ENCODE assay signal across 8 cellular contexts in the genomic region with DNA sequence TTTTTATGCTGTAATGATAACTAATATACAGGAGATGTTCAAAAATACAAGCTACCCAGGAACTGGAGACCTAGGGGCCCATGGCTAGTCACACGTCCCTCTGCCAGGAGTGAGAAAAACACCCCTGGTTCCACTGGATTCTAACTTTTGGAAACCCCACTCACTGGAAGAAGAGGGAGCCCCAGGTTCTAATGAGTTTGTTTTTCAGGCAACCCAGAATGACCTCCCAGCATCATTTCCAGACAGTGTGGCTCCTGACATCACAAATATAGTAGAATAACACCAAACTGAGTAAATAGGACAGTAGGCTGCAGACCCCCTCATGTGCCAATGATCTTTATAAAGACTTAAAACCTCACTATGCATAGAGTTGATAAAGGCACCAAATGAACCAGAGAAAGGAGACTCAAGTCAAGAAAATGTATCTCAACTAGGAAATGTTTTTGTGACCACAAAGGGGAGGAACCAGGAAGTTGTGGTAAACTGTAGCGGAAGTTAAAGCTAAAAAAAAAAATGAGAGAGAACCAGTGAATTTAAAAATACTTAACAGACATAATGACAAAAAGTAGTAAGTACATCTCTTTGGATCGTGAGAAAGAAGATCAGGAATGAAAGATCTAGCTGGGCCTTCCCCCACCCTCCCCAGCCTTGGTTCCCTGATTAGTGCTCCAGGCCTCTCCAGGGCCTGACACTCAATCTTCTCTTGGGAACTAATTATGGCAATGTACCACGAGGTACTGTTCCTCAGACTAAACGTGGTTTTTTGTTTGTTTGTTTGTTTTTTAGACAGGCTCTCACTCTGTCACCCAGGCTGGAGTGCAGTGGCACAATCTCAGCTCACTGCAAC. TPM values are rescaled to one million over a fixed set of nuclear protein-coding genes. Genes with fewer than 3 reads are reported as not detected.
DNase-seq lines count a peak whose midpoint lies in the region; ATAC-seq, FAIRE-seq and TF ChIP-seq lines count a peak whose summit lies in the region.

No MANE protein-coding gene starts in this region.

- CTCF ChIA-PET in OCI-LY7 (lab: Charles Lee; ENCODE audit: unreplicated experiment): no interaction called here

- POLR2A ChIA-PET in OCI-LY7 (lab: Charles Lee): interaction anchor here (0.9 to 2.5 kb wide), 6 partner anchors 8 to 25 kb away, joined by 3 to 10 read pairs (median 3); no protein-coding TSS in a partner anchor

- H3K79me2 ChIP-seq in OCI-LY7 (ENCODE audit: insufficient read depth, low read depth, low read length): no peaks in the 10 kb centered on the region

- H4K20me1 ChIP-seq in OCI-LY7 (ENCODE audit: insufficient read depth, low read length): no peaks in the 10 kb centered on the region

- H3K36me3 ChIP-seq in OCI-LY7 (ENCODE audit: insufficient read depth, low read length) (no peaks in the 10 kb centered on the region), esophagus muscularis mucosa (no peaks in the 10 kb centered on the region)

- H3K27ac ChIP-seq in OCI-LY7 (ENCODE audit: low read depth, low read length, poor library complexity, severe bottlenecking) (peak overlapping the region; percentile 70), esophagus muscularis mucosa (replicated peaks in 1 of 4) (peak overlapping the region in 1 of 4 donors; percentile 41)

- TF ChIP-seq CTCF in AG10803 (conservative IDR thresholded peaks at IDR 0.05; ENCODE audit: low read length) (no peak), OCI-LY7 (conservative IDR thresholded peaks at IDR 0.05; ENCODE audit: low read length) (no peak), esophagus muscularis mucosa (IDR thresholded peaks at IDR 0.05) (no peak)

- TF ChIP-seq POLR2A in esophagus muscularis mucosa (IDR thresholded peaks at IDR 0.05; ENCODE audit: low read depth): no peak

- H2AFZ ChIP-seq in OCI-LY7 (ENCODE audit: low read length): peak overlapping the region; percentile 39; the same call in 1 of the 2 replicates

- H3K27me3 ChIP-seq in esophagus muscularis mucosa: peaks cover 0 to 4% (median 0%) of the 10 kb centered on the region in 4 donors

- DNase-seq in AG10803 (ENCODE audit: low read depth) (peak; percentile 42), OCI-LY7 (ENCODE audit: low spot score) (peak; percentile 76), esophagus muscularis mucosa (ENCODE audit: extremely low spot score) (peak; percentile 72), frontal cortex (ENCODE audit: low spot score in 2 of 2) (no peak), T1000 (lab: John Stamatoyannopoulos, UW) (no peak), NCI-H146 treated with DMSO at 0.1 percent for 48 hours (lab: John Stamatoyannopoulos, UW; ENCODE audit: unreplicated experiment) (no peak)
- DNase-seq in stimulated activated CD8-positive, alpha-beta memory T cell treated with anti-CD3 and anti-CD28 coated beads, Interleukin-4, amount 100 ng/mL, for 48 hours: no peak

- no peak for FAIRE-seq in frontal cortex (lab: Jason Lieb, UNC)

- 29% methylated on average over 5 of the region's 5 CpGs for WGBS in esophagus muscularis mucosa

- H3K9me2 ChIP-seq in OCI-LY7 (ENCODE audit: insufficient read depth, low read length): no peaks in the 10 kb centered on the region

- TF ChIP-seq EP300 in esophagus muscularis mucosa (IDR thresholded peaks at IDR 0.05): no peak

- intact Hi-C loops in OCI-LY7 (cut with micrococcal nuclease; ENCODE audit: unreplicated experiment): loop anchor here (2.0 kb wide), 1 partner anchor 20 kb away; a partner anchor contains a TSS
- intact Hi-C loops in esophagus muscularis mucosa (cut with DNase I): no loop called here

- no peaks in the 10 kb centered on the region for H3K9me3 ChIP-seq in OCI-LY7 (ENCODE audit: low read length)
- H3K9me3 ChIP-seq in esophagus muscularis mucosa: no peaks in the 10 kb centered on the region

- H3K4me3 ChIP-seq in AG10803 (ENCODE audit: low read length): no peak overlapping the region
- peak overlapping the region; percentile 52 for H3K4me3 ChIP-seq in OCI-LY7 (ENCODE audit: low read depth, low read length, poor library complexity, severe bottlenecking)
- H3K4me3 ChIP-seq in esophagus muscularis mucosa: no peak overlapping the region

- TSS peak; percentile 92 for BruUV-seq in OCI-LY7 (replicated peaks; lab: Mats Ljungman, UMichigan)

- H3K4me2 ChIP-seq in OCI-LY7 (ENCODE audit: low read length): peak overlapping the region; percentile 84

- H3K4me1 ChIP-seq in OCI-LY7 (ENCODE audit: insufficient read depth, low read length, poor library complexity, severe bottlenecking) (peaks cover 30% of the 10 kb centered on the region), esophagus muscularis mucosa (peaks cover 0 to 4% (median 0%) of the 10 kb centered on the region in 4 donors)

- ATAC-seq in GM19467 (IDR thresholded peaks at IDR 0.05; ENCODE audit: unreplicated experiment): peak; percentile 34

RNA-seq across cellular contexts. Expression of a gene that starts 19.8 kb away (rescaled TPM):
- 131 and 156 TPM in 2 replicates for total RNA-seq in OCI-LY7 (2014; rRNA removed; shearing (Covaris generic))
- total RNA-seq in OCI-LY7 (2022) (123 and 151 TPM in 2 replicates), esophagus muscularis mucosa (100 to 1,000 TPM; 294 to 649 (median 523) TPM), frontal cortex (25.7 TPM)

RNA-seq across cellular contexts. Expression of a gene that starts 47.2 kb away (rescaled TPM):
- 51.2 and 66.4 TPM in 2 replicates for total RNA-seq in OCI-LY7 (2014; rRNA removed; shearing (Covaris generic))
- total RNA-seq in OCI-LY7 (2022): 114 and 116 TPM in 2 replicates
- 10 to 100 TPM; 30.3 to 53.5 (median 36.1) TPM for total RNA-seq in esophagus muscularis mucosa
- 28.1 TPM for total RNA-seq in frontal cortex

RNA-seq across cellular contexts. Expression of a gene that starts 48.0 kb away (rescaled TPM):
- 16.7 and 25.2 TPM in 2 replicates for total RNA-seq in OCI-LY7 (2014; rRNA removed; shearing (Covaris generic))
- total RNA-seq in OCI-LY7 (2022) (34.9 and 36.3 TPM in 2 replicates), esophagus muscularis mucosa (10 to 100 TPM in 1 of 4 donors, 1 to 10 TPM in 3; 3.8 to 10.6 (median 4.5) TPM), frontal cortex (12.2 TPM)

Comparison
In these comparisons a context has a peak if more than half of its experiments do, and no peak if none do; other contexts are left out.
1. DNase-seq: peak in AG10803 (single experiment), OCI-LY7 (single experiment) and esophagus muscularis mucosa (single experiment); none in frontal cortex (0 of 2), T1000 (single experiment), stimulated activated CD8-positive, alpha-beta memory T cell treated with anti-CD3 and anti-CD28 coated beads, Interleukin-4, amount 100 ng/mL, for 48 hours (single experiment) and NCI-H146 treated with DMSO at 0.1 percent for 48 hours (single experiment).